Comparison of ENCODE assay signal across 14 cellular contexts in the genomic region with DNA sequence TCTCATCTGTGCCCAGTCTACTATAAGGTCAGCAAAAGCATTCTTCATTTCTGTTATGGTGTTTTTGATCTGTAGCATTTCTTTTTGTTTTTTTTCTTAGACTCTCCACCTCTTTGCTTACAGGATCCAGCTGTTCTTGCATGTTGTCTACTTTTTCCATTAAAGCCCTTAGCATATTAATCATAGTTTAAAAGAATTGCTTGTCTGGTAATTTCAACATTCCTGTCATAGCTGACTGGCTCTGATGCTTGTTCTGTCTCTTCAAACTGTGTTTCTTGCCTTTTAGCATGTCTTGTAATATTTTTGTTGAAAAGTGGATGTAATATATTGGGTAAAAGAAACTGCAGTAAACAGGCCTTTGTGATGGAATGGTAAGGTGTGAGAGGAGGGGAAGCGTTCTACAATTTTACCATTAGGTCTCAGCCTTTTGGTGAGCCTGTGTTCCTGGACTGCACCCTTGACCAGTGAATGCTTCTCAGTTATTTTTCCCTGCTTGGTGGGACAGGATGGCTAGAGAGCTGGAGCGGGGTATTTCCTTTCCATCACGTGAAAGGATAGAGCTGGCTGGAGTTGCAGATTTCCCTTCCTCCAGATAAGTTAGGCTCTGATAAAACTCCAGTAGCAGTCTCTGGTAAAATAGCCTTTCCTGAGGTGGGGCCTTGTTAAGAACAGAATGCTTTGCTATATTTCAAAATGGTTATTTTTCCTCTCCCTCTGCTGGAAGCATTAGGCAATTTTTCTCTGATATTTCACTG.
DNase-seq lines count a peak whose midpoint lies in the region; ATAC-seq and TF ChIP-seq lines count a peak whose summit lies in the region.
"Had no signal": no experiment of that assay in that cellular context is flagged by ENCODE, and none has a peak within 500 bp of the region (broad histone marks: within the 10 kb centered on the region; RNA-seq: fewer than 3 reads in every experiment).

No MANE protein-coding gene starts in this region.

- no peaks in the 10 kb centered on the region for H3K9me3 ChIP-seq in SK-N-SH
- H3K9me3 ChIP-seq in thoracic aorta, result no peaks in the 10 kb centered on the region
- no peaks in the 10 kb centered on the region for H3K9me3 ChIP-seq in esophagus muscularis mucosa
- H3K9me3 ChIP-seq: adrenal gland had no signal

- peaks cover 15% of the 10 kb centered on the region for H3K4me1 Mint-ChIP-seq in endothelial cell (ENCODE audit: unreplicated experiment)
- H3K4me1 Mint-ChIP-seq: CD8-positive, alpha-beta memory T cell had no signal

- TF ChIP-seq CTCF in SK-N-SH (IDR thresholded peaks at IDR 0.05) (peak; percentile 20; the same call in 1 of the 2 replicates), endothelial cell (IDR thresholded peaks at IDR 0.05; ENCODE audit: unreplicated experiment) (no peak), thoracic aorta (IDR thresholded peaks at IDR 0.05) (peak; percentile 19), esophagus muscularis mucosa (IDR thresholded peaks at IDR 0.05) (no peak)

- intact Hi-C loops in esophagus muscularis mucosa (cut with DNase I), result no loop called here

- H3K4me3 ChIP-seq in SK-N-SH (ENCODE audit: low read depth in 2 of 2, low read length in 1 of 2) (no peak overlapping the region), thoracic aorta (no peak overlapping the region), esophagus muscularis mucosa (no peak overlapping the region)
- H3K4me3 ChIP-seq: adrenal gland, SK-N-MC had no signal

- peak overlapping the region in 1 of 2 experiments; percentile 68; a peak in 2 of 4 replicates for H3K27ac ChIP-seq in SK-N-SH (ENCODE audit: low read depth in 2 of 2, low read length in 1 of 2)
- peak overlapping the region in 1 of 2 donors; percentile 43 for H3K27ac ChIP-seq in thoracic aorta
- H3K27ac ChIP-seq in esophagus muscularis mucosa (replicated peaks in 1 of 4), result no peak overlapping the region
- H3K27ac ChIP-seq: SK-N-MC had no signal

- no peak for TF ChIP-seq RAD21 in SK-N-SH (IDR thresholded peaks at IDR 0.05; ENCODE audit: low read length)

- CTCF ChIA-PET in SK-N-SH (lab: Yijun Ruan, JAX), result interaction anchor here (1.2 kb wide), 1 partner anchor 29 kb away, joined by 3 read pairs; no protein-coding TSS in a partner anchor

- no peaks in the 10 kb centered on the region for H3K79me2 ChIP-seq in SK-N-SH (ENCODE audit: insufficient read depth)

- H3K36me3 ChIP-seq in SK-N-SH (replicated peaks in 1 of 2; ENCODE audit: control insufficient read depth in 1 of 2, insufficient read depth in 2 of 2, low read length in 1 of 2) (no peaks in the 10 kb centered on the region), thoracic aorta (no peaks in the 10 kb centered on the region), esophagus muscularis mucosa (no peaks in the 10 kb centered on the region)
- H3K36me3 ChIP-seq: adrenal gland had no signal

- no peak overlapping the region for H3K4me2 ChIP-seq in SK-N-SH

- DNase-seq in SK-N-SH, result no peak
- peak; percentile 6 for DNase-seq in endothelial cell (ENCODE audit: low spot score)
- DNase-seq in left lobe of liver (ENCODE audit: low spot score), result no peak
- DNase-seq in thoracic aorta (ENCODE audit: low spot score), result no peak
- DNase-seq in GF-D8 (lab: John Stamatoyannopoulos, UW), result no peak
- no peak for DNase-seq in esophagus muscularis mucosa (ENCODE audit: extremely low spot score)
- no peak for DNase-seq in KBM-7
- DNase-seq: adrenal gland; CD8-positive, alpha-beta memory T cell; effector CD8-positive, alpha-beta T cell; H9; NCI-H2171 had no signal

- no peak for TF ChIP-seq POLR2A in esophagus muscularis mucosa (IDR thresholded peaks at IDR 0.05; ENCODE audit: low read depth)

- POLR2A ChIA-PET in SK-N-SH (lab: Yijun Ruan, JAX), result no interaction called here

- peak overlapping the region; percentile 9 for H3K27ac Mint-ChIP-seq in endothelial cell (ENCODE audit: unreplicated experiment)
- H3K27ac Mint-ChIP-seq: CD8-positive, alpha-beta memory T cell; H9; WTC11 had no signal

- H3F3A ChIP-seq in SK-N-SH (replicated peaks; ENCODE audit: insufficient read depth), result no peaks in the 10 kb centered on the region

- H2AFZ ChIP-seq in SK-N-SH (ENCODE audit: low read depth), result no peak overlapping the region

- peak; percentile 56 for ATAC-seq in left lobe of liver
- ATAC-seq in thoracic aorta (ENCODE audit: insufficient number of reproducible peaks, low FRiP score, low read depth), result no peak
- ATAC-seq: WTC11 had no signal

- no peak overlapping the region for H3K9ac ChIP-seq in SK-N-SH

- WGBS in SK-N-SH (ENCODE audit: low lambda C conversion rate), result 82% methylated on average over 3 of the region's 3 CpGs
- whole genome bisulfite sequencing in esophagus muscularis mucosa, result 64% methylated on average over 3 of the region's 3 CpGs

- no peaks in the 10 kb centered on the region for H3K9me2 ChIP-seq in SK-N-SH

- H4K20me1 ChIP-seq in SK-N-SH (ENCODE audit: insufficient read depth), result no peaks in the 10 kb centered on the region

- H3K9me3 Mint-ChIP-seq in endothelial cell (ENCODE audit: unreplicated experiment), result no peaks in the 10 kb centered on the region

- no peak for TF ChIP-seq EP300 in SK-N-SH (IDR thresholded peaks at IDR 0.05; ENCODE audit: borderline replicate concordance in 1 of 2, low read depth in 1 of 2, low read length in 1 of 2)
- TF ChIP-seq EP300 in esophagus muscularis mucosa (IDR thresholded peaks at IDR 0.05), result no peak

- H3K27me3 Mint-ChIP-seq in endothelial cell (ENCODE audit: unreplicated experiment), result no peaks in the 10 kb centered on the region

- H3K4me1 ChIP-seq in SK-N-SH (ENCODE audit: control insufficient read depth in 1 of 2, insufficient read depth in 2 of 2, low read depth in 1 of 2, low read length in 1 of 2) (no peaks in the 10 kb centered on the region; a peak in 1 of 4 replicates), thoracic aorta (ENCODE audit: control insufficient read depth in 1 of 2, low read depth in 2 of 2) (peaks cover 7 to 16% of the 10 kb centered on the region in 2 donors), esophagus muscularis mucosa (peaks cover 3 to 12% (median 11%) of the 10 kb centered on the region in 4 donors)
- H3K4me1 ChIP-seq: adrenal gland had no signal

- H3K27me3 ChIP-seq in SK-N-SH (ENCODE audit: insufficient read depth) (no peaks in the 10 kb centered on the region), thoracic aorta (replicated peaks; ENCODE audit: insufficient read depth) (no peaks in the 10 kb centered on the region), esophagus muscularis mucosa (no peaks in the 10 kb centered on the region)
- H3K27me3 ChIP-seq: adrenal gland had no signal

- no peaks in the 10 kb centered on the region for H3K36me3 Mint-ChIP-seq in endothelial cell (ENCODE audit: low read depth, unreplicated experiment)
- H3K36me3 Mint-ChIP-seq: CD8-positive, alpha-beta memory T cell had no signal

- H3K4me3 Mint-ChIP-seq in endothelial cell (ENCODE audit: unreplicated experiment), result no peak overlapping the region
- H3K4me3 Mint-ChIP-seq: CD8-positive, alpha-beta memory T cell; H9; WTC11 had no signal

- in situ Hi-C loops in KBM-7 (cut with MboI; ENCODE audit: low pct_unique_long_range_greater_than_20kb, low sequenced_read_pairs), result no loop called here

TF ChIP-seq in SK-N-SH, 30 proteins besides CTCF, POLR2A, EP300 and RAD21:
- no peak for TF ChIP-seq GATA2 (CRISPR knock-in tag; IDR thresholded peaks at IDR 0.05)
- TF ChIP-seq ELF1 (IDR thresholded peaks at IDR 0.05), result no peak
- no peak for TF ChIP-seq JUND (IDR thresholded peaks at IDR 0.05)
- TF ChIP-seq, protein P1, sequence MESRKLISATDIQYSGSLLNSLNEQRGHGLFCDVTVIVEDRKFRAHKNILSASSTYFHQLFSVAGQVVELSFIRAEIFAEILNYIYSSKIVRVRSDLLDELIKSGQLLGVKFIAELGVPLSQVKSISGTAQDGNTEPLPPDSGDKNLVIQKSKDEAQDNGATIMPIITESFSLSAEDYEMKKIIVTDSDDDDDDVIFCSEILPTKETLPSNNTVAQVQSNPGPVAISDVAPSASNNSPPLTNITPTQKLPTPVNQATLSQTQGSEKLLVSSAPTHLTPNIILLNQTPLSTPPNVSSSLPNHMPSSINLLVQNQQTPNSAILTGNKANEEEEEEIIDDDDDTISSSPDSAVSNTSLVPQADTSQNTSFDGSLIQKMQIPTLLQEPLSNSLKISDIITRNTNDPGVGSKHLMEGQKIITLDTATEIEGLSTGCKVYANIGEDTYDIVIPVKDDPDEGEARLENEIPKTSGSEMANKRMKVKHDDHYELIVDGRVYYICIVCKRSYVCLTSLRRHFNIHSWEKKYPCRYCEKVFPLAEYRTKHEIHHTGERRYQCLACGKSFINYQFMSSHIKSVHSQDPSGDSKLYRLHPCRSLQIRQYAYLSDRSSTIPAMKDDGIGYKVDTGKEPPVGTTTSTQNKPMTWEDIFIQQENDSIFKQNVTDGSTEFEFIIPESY (IDR thresholded peaks at IDR 0.05; ENCODE audit: borderline replicate concordance, low read depth), result no peak
- TF ChIP-seq EZH2phosphoT487 (IDR thresholded peaks at IDR 0.05; ENCODE audit: borderline replicate concordance, low read depth), result no peak
- TF ChIP-seq FOSL2 (IDR thresholded peaks at IDR 0.05; ENCODE audit: borderline replicate concordance, low read depth), result no peak
- TF ChIP-seq, protein P2, sequence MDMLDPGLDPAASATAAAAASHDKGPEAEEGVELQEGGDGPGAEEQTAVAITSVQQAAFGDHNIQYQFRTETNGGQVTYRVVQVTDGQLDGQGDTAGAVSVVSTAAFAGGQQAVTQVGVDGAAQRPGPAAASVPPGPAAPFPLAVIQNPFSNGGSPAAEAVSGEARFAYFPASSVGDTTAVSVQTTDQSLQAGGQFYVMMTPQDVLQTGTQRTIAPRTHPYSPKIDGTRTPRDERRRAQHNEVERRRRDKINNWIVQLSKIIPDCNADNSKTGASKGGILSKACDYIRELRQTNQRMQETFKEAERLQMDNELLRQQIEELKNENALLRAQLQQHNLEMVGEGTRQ (IDR thresholded peaks at IDR 0.05; ENCODE audit: borderline replicate concordance, low read depth, low read length), result no peak
- TF ChIP-seq, protein P3, sequence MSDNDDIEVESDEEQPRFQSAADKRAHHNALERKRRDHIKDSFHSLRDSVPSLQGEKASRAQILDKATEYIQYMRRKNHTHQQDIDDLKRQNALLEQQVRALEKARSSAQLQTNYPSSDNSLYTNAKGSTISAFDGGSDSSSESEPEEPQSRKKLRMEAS (IDR thresholded peaks at IDR 0.05; ENCODE audit: low read depth), result no peak

Comparison
In these comparisons a context has a peak if more than half of its experiments do, and no peak if none do; other contexts are left out.
1. CTCF ChIP-seq: peak in SK-N-SH (single experiment) and thoracic aorta (single experiment); none in endothelial cell (single experiment) and esophagus muscularis mucosa (0 of 3).